8 cellular contexts compared by ENCODE assay signal in the genomic region with DNA sequence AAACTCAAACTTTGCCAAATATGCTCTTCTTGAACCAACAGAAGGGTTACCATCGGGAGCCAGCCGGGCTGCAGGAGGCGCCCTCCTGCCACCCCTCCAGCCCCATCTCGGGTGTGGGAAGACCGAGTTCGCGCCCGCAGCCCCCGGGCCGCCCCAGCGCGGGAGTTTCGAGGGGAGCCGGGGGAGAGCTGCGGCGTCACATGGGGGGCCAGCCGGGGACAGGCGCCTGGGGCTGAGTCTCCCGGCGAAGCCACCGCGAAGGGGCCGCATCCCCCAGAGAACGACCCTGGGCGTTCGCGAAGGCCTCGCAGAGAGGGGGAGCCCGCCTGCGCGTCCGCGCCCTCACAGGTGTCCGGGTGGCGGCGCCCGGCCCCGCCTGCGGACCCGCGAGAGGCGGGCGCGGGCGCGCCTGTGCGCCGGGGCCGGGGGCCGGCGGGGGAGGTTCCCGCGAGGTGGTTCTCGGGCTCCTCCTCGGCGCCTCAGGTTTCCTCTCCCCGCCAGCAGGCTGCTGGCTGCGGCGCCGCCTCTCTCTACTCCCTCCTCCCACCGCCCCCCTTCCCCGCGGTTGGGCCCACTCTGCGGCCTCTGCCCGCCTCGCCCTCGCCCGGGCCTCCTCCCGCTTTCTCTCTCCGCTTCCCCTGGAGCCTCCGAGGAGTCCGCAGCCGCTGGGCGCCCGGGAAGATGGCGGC. TPM values are rescaled to one million over a fixed set of nuclear protein-coding genes. Genes with fewer than 3 reads are reported as not detected.
A peak's percentile ranks its signal among the peaks of the same experiment; 100 is the strongest.
DNase-seq lines count a peak whose midpoint lies in the region; ATAC-seq and TF ChIP-seq lines count a peak whose summit lies in the region.

A gene with protein sequence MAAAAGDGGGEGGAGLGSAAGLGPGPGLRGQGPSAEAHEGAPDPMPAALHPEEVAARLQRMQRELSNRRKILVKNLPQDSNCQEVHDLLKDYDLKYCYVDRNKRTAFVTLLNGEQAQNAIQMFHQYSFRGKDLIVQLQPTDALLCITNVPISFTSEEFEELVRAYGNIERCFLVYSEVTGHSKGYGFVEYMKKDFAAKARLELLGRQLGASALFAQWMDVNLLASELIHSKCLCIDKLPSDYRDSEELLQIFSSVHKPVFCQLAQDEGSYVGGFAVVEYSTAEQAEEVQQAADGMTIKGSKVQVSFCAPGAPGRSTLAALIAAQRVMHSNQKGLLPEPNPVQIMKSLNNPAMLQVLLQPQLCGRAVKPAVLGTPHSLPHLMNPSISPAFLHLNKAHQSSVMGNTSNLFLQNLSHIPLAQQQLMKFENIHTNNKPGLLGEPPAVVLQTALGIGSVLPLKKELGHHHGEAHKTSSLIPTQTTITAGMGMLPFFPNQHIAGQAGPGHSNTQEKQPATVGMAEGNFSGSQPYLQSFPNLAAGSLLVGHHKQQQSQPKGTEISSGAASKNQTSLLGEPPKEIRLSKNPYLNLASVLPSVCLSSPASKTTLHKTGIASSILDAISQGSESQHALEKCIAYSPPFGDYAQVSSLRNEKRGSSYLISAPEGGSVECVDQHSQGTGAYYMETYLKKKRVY (plus strand): TSS at position 584 of the 689 bp plus-strand sequence. CDS start 98 bp downstream, at position 682.

- H3K9me3 Mint-ChIP-seq in neural crest cell: no peaks in the 10 kb centered on the region

- ATAC-seq in GM18502 (IDR thresholded peaks at IDR 0.05; ENCODE audit: poor library complexity, unreplicated experiment): peak; percentile 67

- DNase-seq in 8988T (peak; percentile 60), HuH-7 (ENCODE audit: low spot score) (peak; percentile 67), RPMI8226 (peak; percentile 69), activated gamma-delta T cell treated with Interleukin-2 at 50 U/mL for 16 hours (peak; percentile 47), foreskin fibroblast (peak; percentile 53 to 79), neural crest cell (ENCODE audit: low read depth, low spot score) (peak; percentile 77), testis (peak; percentile 65)

- peaks cover 8% of the 10 kb centered on the region for H3K27me3 Mint-ChIP-seq in neural crest cell (ENCODE audit: low read depth)

- peak within 1 kb of the TSS; percentile 87 for H3K27ac Mint-ChIP-seq in neural crest cell (ENCODE audit: unreplicated experiment)

- H3K4me3 Mint-ChIP-seq in neural crest cell: peak within 1 kb of the TSS; percentile 98

- H3K4me3 ChIP-seq in foreskin fibroblast (ENCODE audit: low read depth in 1 of 2, low read length in 2 of 2) (peak within 1 kb of the TSS; percentile 74 to 75), testis (peak within 1 kb of the TSS; percentile 64 to 78)

- H3K9me3 ChIP-seq in testis: no peaks in the 10 kb centered on the region

- intact Hi-C loops in testis (cut with DNase I; ENCODE audit: low total_unique reads): no loop called here

- 0 to 12% methylated on average over 4 to 34 of the region's 76 CpGs for WGBS in testis, 2 donors

- no peak for TF ChIP-seq POLR2A in testis (IDR thresholded peaks at IDR 0.05)

- TF ChIP-seq CTCF in foreskin fibroblast (IDR thresholded peaks at IDR 0.05; ENCODE audit: low read depth, low read length) (peak; percentile 41), neural crest cell (conservative IDR thresholded peaks at IDR 0.05) (peak; percentile 61), testis (IDR thresholded peaks at IDR 0.05) (peak in 2 of 3 experiments; percentile 19 to 33)

- H3K4me1 ChIP-seq in testis: no peaks in the 10 kb centered on the region

- H3K27ac ChIP-seq in testis: peak within 1 kb of the TSS; percentile 71 to 81

- H3K36me3 ChIP-seq in testis (ENCODE audit: low read depth, missing control alignments): no peaks in the 10 kb centered on the region

- peaks cover 29% of the 10 kb centered on the region for H3K4me1 Mint-ChIP-seq in neural crest cell

- no peaks in the 10 kb centered on the region for H3K36me3 Mint-ChIP-seq in neural crest cell (ENCODE audit: low read depth)

- no peaks in the 10 kb centered on the region for H3K27me3 ChIP-seq in testis

RNA-seq across cellular contexts. Expression of the gene that starts here (rescaled TPM):
- total RNA-seq in neural crest cell (27.5 and 27.8 TPM in 2 replicates), testis (1 to 10 TPM; 6.7 to 7.1 TPM)
- 3.6 TPM for polyA plus RNA-seq in testis (ENCODE audit: insufficient read depth, low read depth, low replicate concordance)

Comparison
In these comparisons a context has a peak if more than half of its experiments do, and no peak if none do; other contexts are left out.
1. Peak in every context shown above with its lines: DNase-seq, ATAC-seq, H3K4me3 ChIP-seq and H3K27ac ChIP-seq.